In the genomic region with DNA sequence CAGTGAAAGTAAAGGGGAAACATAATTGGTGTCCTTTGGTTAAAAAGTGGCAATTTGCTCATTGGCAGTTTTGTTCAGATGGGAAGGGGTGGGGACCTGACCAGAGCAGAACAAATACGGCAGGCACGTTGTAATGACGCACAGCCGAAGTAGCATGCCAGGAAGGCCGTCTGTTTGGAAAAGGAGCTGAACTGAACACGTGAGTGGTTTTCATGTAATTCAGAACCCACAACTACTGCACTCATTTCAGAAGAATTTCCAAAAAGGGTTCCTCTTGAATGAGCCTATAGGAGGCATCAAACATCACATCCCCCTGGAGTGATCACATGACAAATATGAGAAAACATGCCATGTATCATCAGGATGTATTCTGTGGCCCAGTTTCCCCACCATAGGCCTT, we compare ENCODE assay signal across 3 cellular contexts.
TF ChIP-seq lines count a peak whose summit lies in the region.

No MANE protein-coding gene starts in this region.

TF ChIP-seq in SK-N-SH treated with all-trans-retinoic acid at 6 μM for 48 hours, 23 proteins besides CTCF, POLR2A, EP300 and RAD21:
- peak; percentile 40 for TF ChIP-seq ISL1 (CRISPR knock-in tag; IDR thresholded peaks at IDR 0.05)
- TF ChIP-seq ZNF70 (CRISPR knock-in tag; IDR thresholded peaks at IDR 0.05), result no peak

TF ChIP-seq in SK-N-SH, 30 proteins besides CTCF, POLR2A, EP300 and RAD21:
- TF ChIP-seq, protein P1, sequence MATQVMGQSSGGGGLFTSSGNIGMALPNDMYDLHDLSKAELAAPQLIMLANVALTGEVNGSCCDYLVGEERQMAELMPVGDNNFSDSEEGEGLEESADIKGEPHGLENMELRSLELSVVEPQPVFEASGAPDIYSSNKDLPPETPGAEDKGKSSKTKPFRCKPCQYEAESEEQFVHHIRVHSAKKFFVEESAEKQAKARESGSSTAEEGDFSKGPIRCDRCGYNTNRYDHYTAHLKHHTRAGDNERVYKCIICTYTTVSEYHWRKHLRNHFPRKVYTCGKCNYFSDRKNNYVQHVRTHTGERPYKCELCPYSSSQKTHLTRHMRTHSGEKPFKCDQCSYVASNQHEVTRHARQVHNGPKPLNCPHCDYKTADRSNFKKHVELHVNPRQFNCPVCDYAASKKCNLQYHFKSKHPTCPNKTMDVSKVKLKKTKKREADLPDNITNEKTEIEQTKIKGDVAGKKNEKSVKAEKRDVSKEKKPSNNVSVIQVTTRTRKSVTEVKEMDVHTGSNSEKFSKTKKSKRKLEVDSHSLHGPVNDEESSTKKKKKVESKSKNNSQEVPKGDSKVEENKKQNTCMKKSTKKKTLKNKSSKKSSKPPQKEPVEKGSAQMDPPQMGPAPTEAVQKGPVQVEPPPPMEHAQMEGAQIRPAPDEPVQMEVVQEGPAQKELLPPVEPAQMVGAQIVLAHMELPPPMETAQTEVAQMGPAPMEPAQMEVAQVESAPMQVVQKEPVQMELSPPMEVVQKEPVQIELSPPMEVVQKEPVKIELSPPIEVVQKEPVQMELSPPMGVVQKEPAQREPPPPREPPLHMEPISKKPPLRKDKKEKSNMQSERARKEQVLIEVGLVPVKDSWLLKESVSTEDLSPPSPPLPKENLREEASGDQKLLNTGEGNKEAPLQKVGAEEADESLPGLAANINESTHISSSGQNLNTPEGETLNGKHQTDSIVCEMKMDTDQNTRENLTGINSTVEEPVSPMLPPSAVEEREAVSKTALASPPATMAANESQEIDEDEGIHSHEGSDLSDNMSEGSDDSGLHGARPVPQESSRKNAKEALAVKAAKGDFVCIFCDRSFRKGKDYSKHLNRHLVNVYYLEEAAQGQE (IDR thresholded peaks at IDR 0.05; ENCODE audit: low read depth, low read length), result no peak
- TF ChIP-seq MXI1 (IDR thresholded peaks at IDR 0.05; ENCODE audit: low read depth, low read length) (no peak), CHD2 (IDR thresholded peaks at IDR 0.05; ENCODE audit: low read length, partially characterized antibody) (no peak), TEAD4 (IDR thresholded peaks at IDR 0.05; ENCODE audit: borderline replicate concordance, insufficient read depth) (no peak)
- TF ChIP-seq, protein P2, sequence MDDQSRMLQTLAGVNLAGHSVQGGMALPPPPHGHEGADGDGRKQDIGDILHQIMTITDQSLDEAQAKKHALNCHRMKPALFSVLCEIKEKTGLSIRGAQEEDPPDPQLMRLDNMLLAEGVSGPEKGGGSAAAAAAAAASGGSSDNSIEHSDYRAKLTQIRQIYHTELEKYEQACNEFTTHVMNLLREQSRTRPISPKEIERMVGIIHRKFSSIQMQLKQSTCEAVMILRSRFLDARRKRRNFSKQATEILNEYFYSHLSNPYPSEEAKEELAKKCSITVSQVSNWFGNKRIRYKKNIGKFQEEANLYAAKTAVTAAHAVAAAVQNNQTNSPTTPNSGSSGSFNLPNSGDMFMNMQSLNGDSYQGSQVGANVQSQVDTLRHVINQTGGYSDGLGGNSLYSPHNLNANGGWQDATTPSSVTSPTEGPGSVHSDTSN (IDR thresholded peaks at IDR 0.05), result no peak
TF ChIP-seq in SK-N-SH: peak in this region for 0.

TF ChIP-seq in K562, 482 proteins besides CTCF, POLR2A, EP300 and RAD21:
- TF ChIP-seq, protein P3, sequence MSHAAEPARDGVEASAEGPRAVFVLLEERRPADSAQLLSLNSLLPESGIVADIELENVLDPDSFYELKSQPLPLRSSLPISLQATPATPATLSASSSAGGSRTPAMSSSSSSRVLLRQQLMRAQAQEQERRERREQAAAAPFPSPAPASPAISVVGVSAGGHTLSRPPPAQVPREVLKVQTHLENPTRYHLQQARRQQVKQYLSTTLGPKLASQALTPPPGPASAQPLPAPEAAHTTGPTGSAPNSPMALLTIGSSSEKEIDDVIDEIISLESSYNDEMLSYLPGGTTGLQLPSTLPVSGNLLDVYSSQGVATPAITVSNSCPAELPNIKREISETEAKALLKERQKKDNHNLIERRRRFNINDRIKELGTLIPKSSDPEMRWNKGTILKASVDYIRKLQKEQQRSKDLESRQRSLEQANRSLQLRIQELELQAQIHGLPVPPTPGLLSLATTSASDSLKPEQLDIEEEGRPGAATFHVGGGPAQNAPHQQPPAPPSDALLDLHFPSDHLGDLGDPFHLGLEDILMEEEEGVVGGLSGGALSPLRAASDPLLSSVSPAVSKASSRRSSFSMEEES (CRISPR knock-in tag; IDR thresholded peaks at IDR 0.05), result peak; percentile 47
- TF ChIP-seq HLTF (IDR thresholded peaks at IDR 0.05), result no peak
- TF ChIP-seq, protein P4, sequence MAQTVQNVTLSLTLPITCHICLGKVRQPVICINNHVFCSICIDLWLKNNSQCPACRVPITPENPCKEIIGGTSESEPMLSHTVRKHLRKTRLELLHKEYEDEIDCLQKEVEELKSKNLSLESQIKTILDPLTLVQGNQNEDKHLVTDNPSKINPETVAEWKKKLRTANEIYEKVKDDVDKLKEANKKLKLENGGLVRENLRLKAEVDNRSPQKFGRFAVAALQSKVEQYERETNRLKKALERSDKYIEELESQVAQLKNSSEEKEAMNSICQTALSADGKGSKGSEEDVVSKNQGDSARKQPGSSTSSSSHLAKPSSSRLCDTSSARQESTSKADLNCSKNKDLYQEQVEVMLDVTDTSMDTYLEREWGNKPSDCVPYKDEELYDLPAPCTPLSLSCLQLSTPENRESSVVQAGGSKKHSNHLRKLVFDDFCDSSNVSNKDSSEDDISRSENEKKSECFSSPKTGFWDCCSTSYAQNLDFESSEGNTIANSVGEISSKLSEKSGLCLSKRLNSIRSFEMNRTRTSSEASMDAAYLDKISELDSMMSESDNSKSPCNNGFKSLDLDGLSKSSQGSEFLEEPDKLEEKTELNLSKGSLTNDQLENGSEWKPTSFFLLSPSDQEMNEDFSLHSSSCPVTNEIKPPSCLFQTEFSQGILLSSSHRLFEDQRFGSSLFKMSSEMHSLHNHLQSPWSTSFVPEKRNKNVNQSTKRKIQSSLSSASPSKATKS (CRISPR knock-in tag; IDR thresholded peaks at IDR 0.05), result no peak
TF ChIP-seq in K562: peak in this region for 1.
